In the genomic region with DNA sequence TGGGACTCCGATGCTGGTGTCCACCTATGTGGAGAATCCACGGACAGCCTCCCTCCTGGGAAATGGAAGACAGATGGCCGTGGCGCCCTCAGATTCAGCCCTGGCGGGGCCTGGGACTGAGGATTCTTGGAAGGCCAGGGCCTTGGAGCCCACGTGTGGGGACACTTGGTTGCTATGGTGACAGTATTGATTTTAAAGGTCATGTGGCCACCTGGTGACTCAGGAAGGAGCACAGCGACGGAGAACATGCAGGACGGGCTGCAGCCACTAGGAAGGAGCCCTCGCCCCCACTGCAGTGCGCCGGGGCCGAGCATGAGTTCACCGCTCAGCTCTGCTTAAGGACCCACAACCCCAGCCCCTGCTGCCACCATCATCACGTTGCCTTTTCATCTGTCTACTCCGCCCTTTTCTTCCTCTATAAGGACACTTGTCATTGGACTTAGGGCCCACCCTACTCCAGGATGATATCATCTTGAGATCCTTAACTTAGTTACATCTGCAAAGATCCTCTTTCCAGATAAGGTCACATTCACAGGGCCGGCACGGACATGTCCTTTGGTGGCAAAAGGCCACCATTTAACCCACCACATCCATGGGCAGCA, we compare ENCODE assay signal across 17 cellular contexts. TPM values are rescaled to one million over a fixed set of nuclear protein-coding genes. Genes with fewer than 3 reads are reported as not detected.
DNase-seq lines count a peak whose midpoint lies in the region; ATAC-seq and TF ChIP-seq lines count a peak whose summit lies in the region.
"Had no signal": no experiment of that assay in that cellular context is flagged by ENCODE, and none has a peak within 500 bp of the region (broad histone marks: within the 10 kb centered on the region; RNA-seq: fewer than 3 reads in every experiment).

No MANE protein-coding gene starts in this region.

- H3K79me2 ChIP-seq in GM23338 (replicated peaks; ENCODE audit: insufficient read depth) (no peaks in the 10 kb centered on the region), Karpas-422 (ENCODE audit: low read length) (no peaks in the 10 kb centered on the region)

- ATAC-seq in GM23338 = peak; percentile 7
- no peak for ATAC-seq in GM21717 (IDR thresholded peaks at IDR 0.05; ENCODE audit: unreplicated experiment)
- ATAC-seq: activated T-cell treated with anti-CD3 and anti-CD28 coated beads, Interleukin-2, amount 50 U/mL, for 4 hours; T-cell had no signal

- H3K36me3 Mint-ChIP-seq in GM23338 (ENCODE audit: low read depth) = peaks cover 6% of the 10 kb centered on the region
- H3K36me3 Mint-ChIP-seq: CD4-positive, CD25-positive, alpha-beta regulatory T cell; T-cell had no signal

- H4K20me1 ChIP-seq in GM23338 (replicated peaks; ENCODE audit: insufficient read depth) = no peaks in the 10 kb centered on the region
- no peaks in the 10 kb centered on the region for H4K20me1 ChIP-seq in Karpas-422 (ENCODE audit: insufficient read depth, low read depth, low read length)

- H3K9me3 Mint-ChIP-seq in GM23338 = peaks cover 6% of the 10 kb centered on the region
- H3K9me3 Mint-ChIP-seq: activated T-cell treated with anti-CD3 and anti-CD28 coated beads, Interleukin-2, amount 50 U/mL, for 4 hours; T-cell had no signal

- no peak overlapping the region for H3K9ac ChIP-seq in Karpas-422 (ENCODE audit: low read length)

- DNase-seq in NCI-H1092 treated with DMSO at 0.1 percent for 48 hours (lab: John Stamatoyannopoulos, UW) (peak; percentile 5), NCI-H1092 (lab: John Stamatoyannopoulos, UW) (no peak), GM23338 (ENCODE audit: low spot score) (peak; percentile 84), WERI-Rb-1 (peak; percentile 92), mesenteric fat pad (ENCODE audit: low spot score) (peak; percentile 86), Karpas-422 (no peak), NOMO-1 (lab: John Stamatoyannopoulos, UW; ENCODE audit: unreplicated experiment in 2 of 2) (no peak)
- DNase-seq: activated CD4-positive, alpha-beta T cell treated with anti-CD3 and anti-CD28 coated beads for 4 hours; activated T-cell treated with anti-CD3 and anti-CD28 coated beads, Interleukin-2, amount 50 U/mL, for 4 hours; CD4-positive, CD25-positive, alpha-beta regulatory T cell; GF-D8; GOT3; NCI-H2107; T-cell had no signal

- H3K36me3 ChIP-seq in GM23338 (ENCODE audit: insufficient read depth) (no peaks in the 10 kb centered on the region), WERI-Rb-1 (no peaks in the 10 kb centered on the region), Karpas-422 (ENCODE audit: insufficient read depth, low read length) (no peaks in the 10 kb centered on the region)

- H3K4me3 ChIP-seq in GM23338 (no peak overlapping the region), WERI-Rb-1 (ENCODE audit: low read depth, low read length) (peak overlapping the region; percentile 1; the same call in 1 of the 2 replicates), Karpas-422 (ENCODE audit: low read length) (no peak overlapping the region)
- H3K4me3 ChIP-seq: smooth muscle cell had no signal

- no peak overlapping the region for H2AFZ ChIP-seq in GM23338
- no peak overlapping the region for H2AFZ ChIP-seq in Karpas-422 (ENCODE audit: low read length)

- peaks cover 12% of the 10 kb centered on the region; the same call in 2 of the 3 replicates for H3K4me1 Mint-ChIP-seq in GM23338

- no peaks in the 10 kb centered on the region for H3F3A ChIP-seq in GM23338 (replicated peaks; ENCODE audit: low read depth)

- H3K27me3 ChIP-seq in GM23338 (ENCODE audit: insufficient read depth) (peaks cover 34% of the 10 kb centered on the region), WERI-Rb-1 (ENCODE audit: insufficient read depth, low read depth, severe bottlenecking) (peaks cover 3% of the 10 kb centered on the region), Karpas-422 (ENCODE audit: low read length) (no peaks in the 10 kb centered on the region)

- H3K4me3 Mint-ChIP-seq in GM23338 = no peak overlapping the region
- H3K4me3 Mint-ChIP-seq: activated T-cell treated with anti-CD3 and anti-CD28 coated beads, Interleukin-2, amount 50 U/mL, for 4 hours had no signal

- no peak overlapping the region for H3K4me2 ChIP-seq in GM23338
- no peak overlapping the region for H3K4me2 ChIP-seq in Karpas-422 (ENCODE audit: low read depth, low read length, poor library complexity, severe bottlenecking)
- H3K4me2 ChIP-seq: smooth muscle cell had no signal

- H3K9me2 ChIP-seq in GM23338 (ENCODE audit: insufficient read depth) (no peaks in the 10 kb centered on the region), Karpas-422 (replicated peaks; ENCODE audit: insufficient read depth, low read length) (no peaks in the 10 kb centered on the region)

- TF ChIP-seq CTCF in GM23338 (conservative IDR thresholded peaks at IDR 0.05; ENCODE audit: low read depth in 2 of 2) (no peak), WERI-Rb-1 (IDR thresholded peaks at IDR 0.05; ENCODE audit: low read depth, low read length) (peak; percentile 49)

- H3K9me3 ChIP-seq in WERI-Rb-1 (ENCODE audit: severe bottlenecking) (no peaks in the 10 kb centered on the region), Karpas-422 (ENCODE audit: low read length) (no peaks in the 10 kb centered on the region)

- peaks cover 26% of the 10 kb centered on the region for H3K27me3 Mint-ChIP-seq in GM23338 (ENCODE audit: insufficient read depth, low read depth, poor library complexity)
- H3K27me3 Mint-ChIP-seq: T-cell had no signal

- H3K27ac Mint-ChIP-seq in GM23338 = no peak overlapping the region
- H3K27ac Mint-ChIP-seq: T-cell had no signal

- no peaks in the 10 kb centered on the region; the same call in 1 of the 2 replicates for H3K4me1 ChIP-seq in GM23338 (ENCODE audit: insufficient read depth)
- H3K4me1 ChIP-seq in Karpas-422 (ENCODE audit: low read length) = no peaks in the 10 kb centered on the region

- no peak overlapping the region for H3K27ac ChIP-seq in GM23338 (ENCODE audit: low read depth)
- H3K27ac ChIP-seq in WERI-Rb-1 = peak overlapping the region; percentile 57
- H3K27ac ChIP-seq in Karpas-422 (ENCODE audit: low read length) = no peak overlapping the region
- H3K27ac ChIP-seq: 22Rv1 had no signal

TF ChIP-seq in GM23338, 12 proteins besides CTCF, POLR2A, EP300 and RAD21 (continues in another document):
- TF ChIP-seq, protein P1, sequence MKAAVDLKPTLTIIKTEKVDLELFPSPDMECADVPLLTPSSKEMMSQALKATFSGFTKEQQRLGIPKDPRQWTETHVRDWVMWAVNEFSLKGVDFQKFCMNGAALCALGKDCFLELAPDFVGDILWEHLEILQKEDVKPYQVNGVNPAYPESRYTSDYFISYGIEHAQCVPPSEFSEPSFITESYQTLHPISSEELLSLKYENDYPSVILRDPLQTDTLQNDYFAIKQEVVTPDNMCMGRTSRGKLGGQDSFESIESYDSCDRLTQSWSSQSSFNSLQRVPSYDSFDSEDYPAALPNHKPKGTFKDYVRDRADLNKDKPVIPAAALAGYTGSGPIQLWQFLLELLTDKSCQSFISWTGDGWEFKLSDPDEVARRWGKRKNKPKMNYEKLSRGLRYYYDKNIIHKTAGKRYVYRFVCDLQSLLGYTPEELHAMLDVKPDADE (IDR thresholded peaks at IDR 0.05) = no peak

RNA-seq across cellular contexts. Expression of a gene that starts 3.7 kb away (rescaled TPM):
- total RNA-seq in GM23338 (2014; rRNA removed; shearing (Covaris generic)) = 8.0 and 10.2 TPM in 2 replicates
- 20.5 and 24.1 TPM in 2 replicates for polyA plus RNA-seq in GM23338 (2016; fragmentation: Nextera tagmentation; extraction: Ambion mirVana)
- 18.3 TPM for total RNA-seq in mesenteric fat pad
- 8.4 and 20.7 TPM in 2 replicates for total RNA-seq in Karpas-422 (2014; rRNA removed; shearing (Covaris generic); ENCODE audit: low replicate concordance)

RNA-seq across cellular contexts. Expression of a gene that starts 20.6 kb away (rescaled TPM):
- 3.1 and 3.5 TPM in 2 replicates for total RNA-seq in GM23338 (2014; rRNA removed; shearing (Covaris generic))
- 2.2 and 2.9 TPM in 2 replicates for polyA plus RNA-seq in GM23338 (2016; fragmentation: Nextera tagmentation; extraction: Ambion mirVana)
- 9.0 TPM for total RNA-seq in mesenteric fat pad
- total RNA-seq in Karpas-422 (2014; rRNA removed; shearing (Covaris generic); ENCODE audit: low replicate concordance) = 2.2 and 12.4 TPM in 2 replicates

Comparison
In these comparisons a context has a peak if more than half of its experiments do, and no peak if none do; other contexts are left out.
1. DNase-seq: peak in NCI-H1092 treated with DMSO at 0.1 percent for 48 hours (single experiment), GM23338 (single experiment), WERI-Rb-1 (single experiment) and mesenteric fat pad (single experiment); none in NCI-H1092 (single experiment), Karpas-422 (single experiment) and NOMO-1 (0 of 2).